9 cellular contexts compared by ENCODE assay signal in the genomic region with DNA sequence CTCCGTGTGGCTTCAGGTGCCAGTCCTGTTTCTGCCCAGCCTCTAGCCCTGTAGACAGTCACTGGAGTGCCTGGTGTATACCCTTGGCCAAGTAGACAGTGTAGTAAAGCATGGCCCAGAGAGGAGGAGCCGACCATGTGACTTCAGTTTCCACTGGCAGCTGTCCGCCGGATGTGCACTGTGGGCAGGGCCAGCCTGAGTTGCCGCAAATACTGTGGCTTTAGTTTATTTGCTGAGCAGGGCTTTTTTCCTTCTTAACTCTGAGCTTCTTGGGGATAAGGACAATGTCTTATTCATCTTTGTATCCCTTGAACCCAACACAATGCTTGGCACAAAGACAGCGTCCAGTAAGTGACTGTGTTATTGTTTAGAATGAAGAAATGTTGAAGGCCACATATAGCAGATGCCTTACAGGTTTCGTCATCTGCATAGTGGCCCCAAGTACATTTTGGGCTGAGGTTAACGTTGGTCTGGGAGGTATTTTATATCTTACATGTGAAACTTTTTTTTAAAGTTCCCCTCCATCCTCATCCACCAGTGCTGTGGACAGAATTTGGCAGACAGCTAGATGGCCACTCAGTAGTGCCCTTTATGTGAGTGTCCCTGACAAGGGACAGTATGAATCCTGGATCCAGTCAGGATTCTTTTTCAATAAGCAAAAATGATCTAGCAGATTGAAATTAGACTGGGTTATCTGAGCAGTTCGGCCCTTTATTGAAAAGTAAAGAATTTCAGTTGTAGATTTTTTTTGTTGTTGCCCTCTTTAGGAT. TPM values are rescaled to one million over a fixed set of nuclear protein-coding genes. Genes with fewer than 3 reads are reported as not detected.
DNase-seq lines count a peak whose midpoint lies in the region; ATAC-seq, FAIRE-seq and TF ChIP-seq lines count a peak whose summit lies in the region.
"Had no signal": no experiment of that assay in that cellular context is flagged by ENCODE, and none has a peak within 500 bp of the region (broad histone marks: within the 10 kb centered on the region; RNA-seq: fewer than 3 reads in every experiment).

No MANE protein-coding gene starts in this region.

- ATAC-seq in HG03342 (IDR thresholded peaks at IDR 0.05; ENCODE audit: unreplicated experiment): peak; percentile 94
- ATAC-seq in WTC11: no peak; the same call in 1 of the 2 replicates

- peaks cover 73% of the 10 kb centered on the region for H3K4me1 ChIP-seq in muscle layer of colon (ENCODE audit: insufficient read depth, low read length)

- no peaks in the 10 kb centered on the region for H3K27me3 ChIP-seq in muscle layer of colon (ENCODE audit: control insufficient read depth in 1 of 2, insufficient read depth in 2 of 2, low read length in 2 of 2)

- no peaks in the 10 kb centered on the region for H3K9me3 ChIP-seq in muscle layer of colon (ENCODE audit: low read length)

- peaks cover 24% of the 10 kb centered on the region for H3K36me3 ChIP-seq in muscle layer of colon (ENCODE audit: insufficient read depth, low read length)

- TF ChIP-seq CTCF in WTC11 (IDR thresholded peaks at IDR 0.05): no peak

- no peak for FAIRE-seq in urothelium cell line (lab: Jason Lieb, UNC)
- FAIRE-seq: colon had no signal

- H3K27me3 Mint-ChIP-seq in WTC11 (ENCODE audit: low read depth): no peaks in the 10 kb centered on the region

- no peak overlapping the region for H3K9ac ChIP-seq in muscle layer of colon (ENCODE audit: low read length)

- H3K36me3 Mint-ChIP-seq in WTC11: peaks cover 12% of the 10 kb centered on the region; the same call in 1 of the 2 replicates

- CTCF ChIA-PET in WTC11 (lab: Charles Lee): no interaction called here

- peaks cover 47% of the 10 kb centered on the region for H3K4me1 Mint-ChIP-seq in WTC11

- DNase-seq in GM19238 (ENCODE audit: insufficient read length, low spot score) (peak; percentile 69), WTC11 (ENCODE audit: low spot score) (no peak), DMS 273 treated with DMSO at 0.1 percent for 48 hours (lab: John Stamatoyannopoulos, UW) (no peak), urothelium cell line (ENCODE audit: low spot score) (no peak)
- peak; percentile 18 for DNase-seq in stimulated activated naive CD4-positive, alpha-beta T cell treated with Interleukin-2 at 50 U/mL for 16 hours (lab: John Stamatoyannopoulos, UW)

- H3K4me3 ChIP-seq in muscle layer of colon (ENCODE audit: low read depth in 1 of 2, low read length in 2 of 2): peak overlapping the region in 1 of 2 donors; percentile 29

- no peaks in the 10 kb centered on the region for H3K9me3 Mint-ChIP-seq in WTC11

- H3K27ac Mint-ChIP-seq in WTC11: peak overlapping the region; percentile 68; the same call in 1 of the 2 replicates

- H3K27ac ChIP-seq in cingulate gyrus (ENCODE audit: low read depth, low read length): peak overlapping the region; percentile 72
- peak overlapping the region; percentile 10 for H3K27ac ChIP-seq in muscle layer of colon (ENCODE audit: low read depth, low read length)

- no peak overlapping the region for H3K4me3 Mint-ChIP-seq in WTC11

- POLR2A ChIA-PET in WTC11 (lab: Charles Lee): no interaction called here

TF ChIP-seq in WTC11, 78 proteins besides CTCF, POLR2A, EP300 and RAD21:
- TF ChIP-seq KAT7 (CRISPR knock-in tag; IDR thresholded peaks at IDR 0.05; ENCODE audit: borderline replicate concordance): no peak
- TF ChIP-seq, protein P1, sequence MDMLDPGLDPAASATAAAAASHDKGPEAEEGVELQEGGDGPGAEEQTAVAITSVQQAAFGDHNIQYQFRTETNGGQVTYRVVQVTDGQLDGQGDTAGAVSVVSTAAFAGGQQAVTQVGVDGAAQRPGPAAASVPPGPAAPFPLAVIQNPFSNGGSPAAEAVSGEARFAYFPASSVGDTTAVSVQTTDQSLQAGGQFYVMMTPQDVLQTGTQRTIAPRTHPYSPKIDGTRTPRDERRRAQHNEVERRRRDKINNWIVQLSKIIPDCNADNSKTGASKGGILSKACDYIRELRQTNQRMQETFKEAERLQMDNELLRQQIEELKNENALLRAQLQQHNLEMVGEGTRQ (CRISPR knock-in tag; IDR thresholded peaks at IDR 0.05): 0 out of 2 replicates have a peak, but pooled peaks have one; percentile 19
- TF ChIP-seq TEAD4 (CRISPR knock-in tag; IDR thresholded peaks at IDR 0.05): no peak
- TF ChIP-seq, protein P2, sequence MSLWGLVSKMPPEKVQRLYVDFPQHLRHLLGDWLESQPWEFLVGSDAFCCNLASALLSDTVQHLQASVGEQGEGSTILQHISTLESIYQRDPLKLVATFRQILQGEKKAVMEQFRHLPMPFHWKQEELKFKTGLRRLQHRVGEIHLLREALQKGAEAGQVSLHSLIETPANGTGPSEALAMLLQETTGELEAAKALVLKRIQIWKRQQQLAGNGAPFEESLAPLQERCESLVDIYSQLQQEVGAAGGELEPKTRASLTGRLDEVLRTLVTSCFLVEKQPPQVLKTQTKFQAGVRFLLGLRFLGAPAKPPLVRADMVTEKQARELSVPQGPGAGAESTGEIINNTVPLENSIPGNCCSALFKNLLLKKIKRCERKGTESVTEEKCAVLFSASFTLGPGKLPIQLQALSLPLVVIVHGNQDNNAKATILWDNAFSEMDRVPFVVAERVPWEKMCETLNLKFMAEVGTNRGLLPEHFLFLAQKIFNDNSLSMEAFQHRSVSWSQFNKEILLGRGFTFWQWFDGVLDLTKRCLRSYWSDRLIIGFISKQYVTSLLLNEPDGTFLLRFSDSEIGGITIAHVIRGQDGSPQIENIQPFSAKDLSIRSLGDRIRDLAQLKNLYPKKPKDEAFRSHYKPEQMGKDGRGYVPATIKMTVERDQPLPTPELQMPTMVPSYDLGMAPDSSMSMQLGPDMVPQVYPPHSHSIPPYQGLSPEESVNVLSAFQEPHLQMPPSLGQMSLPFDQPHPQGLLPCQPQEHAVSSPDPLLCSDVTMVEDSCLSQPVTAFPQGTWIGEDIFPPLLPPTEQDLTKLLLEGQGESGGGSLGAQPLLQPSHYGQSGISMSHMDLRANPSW (CRISPR knock-in tag; conservative IDR thresholded peaks at IDR 0.05; ENCODE audit: low read depth): no peak

RNA-seq across cellular contexts. Expression of a gene that starts 40.6 kb away (rescaled TPM):
- total RNA-seq in WTC11 (2021): 2.1 to 4.2 TPM (median 3.0 TPM) in 3 replicates

RNA-seq across cellular contexts. Expression of a gene that starts 52.8 kb away (rescaled TPM):
- total RNA-seq in WTC11 (2021): 25.9 to 26.8 TPM (median 26.4 TPM) in 3 replicates

RNA-seq across cellular contexts. Expression of a gene that starts 57.5 kb away (rescaled TPM):
- 2.8 to 3.9 TPM (median 3.3 TPM) in 3 replicates for total RNA-seq in WTC11 (2021)

Comparison
In these comparisons a context has a peak if more than half of its experiments do, and no peak if none do; other contexts are left out.
1. DNase-seq: peak in GM19238 (single experiment) and stimulated activated naive CD4-positive, alpha-beta T cell treated with Interleukin-2 at 50 U/mL for 16 hours (single experiment); none in WTC11 (single experiment), DMS 273 treated with DMSO at 0.1 percent for 48 hours (single experiment) and urothelium cell line (single experiment).